ENCODE assay signal across 1 cellular context in the genomic region with DNA sequence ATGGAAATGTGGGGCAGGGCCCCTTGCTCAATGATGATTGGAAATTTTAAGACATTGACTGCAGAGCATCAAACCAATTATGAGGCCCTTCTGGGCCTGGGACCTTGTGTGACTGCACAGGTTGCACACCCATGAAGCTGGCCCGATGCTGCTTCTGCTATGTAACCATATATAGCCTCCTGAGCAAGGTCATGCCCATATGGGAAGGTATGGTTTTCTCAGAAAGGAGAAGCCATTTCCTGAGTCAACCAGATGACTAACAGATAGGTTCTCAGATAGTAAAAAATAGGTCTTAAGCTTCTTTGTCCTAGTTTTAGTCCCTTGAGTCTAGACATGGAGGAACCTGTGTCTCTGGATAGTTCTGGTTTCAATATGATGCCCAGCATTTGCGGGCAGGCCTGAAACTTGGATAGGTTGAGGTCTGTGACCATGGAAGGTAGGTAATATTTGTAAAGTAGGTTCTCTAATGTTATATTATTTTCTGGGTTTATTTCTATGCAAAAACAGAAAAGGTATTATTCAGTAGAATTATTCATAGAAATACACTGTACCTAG.
TF ChIP-seq lines count a peak whose summit lies in the region.

No MANE protein-coding gene starts in this region.

TF ChIP-seq in SK-N-SH treated with all-trans-retinoic acid at 6 μM for 48 hours, 23 proteins besides CTCF, POLR2A, EP300 and RAD21 (continued from another document):
- TF ChIP-seq ZNF565 (CRISPR knock-in tag; conservative IDR thresholded peaks at IDR 0.05; ENCODE audit: low read depth) (no peak), ARNTL (CRISPR knock-in tag; IDR thresholded peaks at IDR 0.05; ENCODE audit: borderline replicate concordance, low read depth) (no peak), GLIS3 (CRISPR knock-in tag; IDR thresholded peaks at IDR 0.05) (no peak), ESRRG (CRISPR knock-in tag; IDR thresholded peaks at IDR 0.05) (no peak), TCF4 (CRISPR knock-in tag; IDR thresholded peaks at IDR 0.05; ENCODE audit: borderline replicate concordance) (no peak), ZFP3 (CRISPR knock-in tag; IDR thresholded peaks at IDR 0.05) (no peak), ZC3H10 (CRISPR knock-in tag; IDR thresholded peaks at IDR 0.05) (no peak), ZFP30 (CRISPR knock-in tag; IDR thresholded peaks at IDR 0.05) (no peak), ISL1 (CRISPR knock-in tag; IDR thresholded peaks at IDR 0.05) (no peak), OSR1 (CRISPR knock-in tag; IDR thresholded peaks at IDR 0.05) (no peak), RARB (CRISPR knock-in tag; IDR thresholded peaks at IDR 0.05) (no peak), ZNF8 (CRISPR knock-in tag; IDR thresholded peaks at IDR 0.05) (no peak), ZNF70 (CRISPR knock-in tag; IDR thresholded peaks at IDR 0.05) (no peak)
- TF ChIP-seq, protein P1, sequence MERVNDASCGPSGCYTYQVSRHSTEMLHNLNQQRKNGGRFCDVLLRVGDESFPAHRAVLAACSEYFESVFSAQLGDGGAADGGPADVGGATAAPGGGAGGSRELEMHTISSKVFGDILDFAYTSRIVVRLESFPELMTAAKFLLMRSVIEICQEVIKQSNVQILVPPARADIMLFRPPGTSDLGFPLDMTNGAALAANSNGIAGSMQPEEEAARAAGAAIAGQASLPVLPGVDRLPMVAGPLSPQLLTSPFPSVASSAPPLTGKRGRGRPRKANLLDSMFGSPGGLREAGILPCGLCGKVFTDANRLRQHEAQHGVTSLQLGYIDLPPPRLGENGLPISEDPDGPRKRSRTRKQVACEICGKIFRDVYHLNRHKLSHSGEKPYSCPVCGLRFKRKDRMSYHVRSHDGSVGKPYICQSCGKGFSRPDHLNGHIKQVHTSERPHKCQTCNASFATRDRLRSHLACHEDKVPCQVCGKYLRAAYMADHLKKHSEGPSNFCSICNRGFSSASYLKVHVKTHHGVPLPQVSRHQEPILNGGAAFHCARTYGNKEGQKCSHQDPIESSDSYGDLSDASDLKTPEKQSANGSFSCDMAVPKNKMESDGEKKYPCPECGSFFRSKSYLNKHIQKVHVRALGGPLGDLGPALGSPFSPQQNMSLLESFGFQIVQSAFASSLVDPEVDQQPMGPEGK (CRISPR knock-in tag; IDR thresholded peaks at IDR 0.05; ENCODE audit: borderline replicate concordance), result no peak
- TF ChIP-seq, protein P2, sequence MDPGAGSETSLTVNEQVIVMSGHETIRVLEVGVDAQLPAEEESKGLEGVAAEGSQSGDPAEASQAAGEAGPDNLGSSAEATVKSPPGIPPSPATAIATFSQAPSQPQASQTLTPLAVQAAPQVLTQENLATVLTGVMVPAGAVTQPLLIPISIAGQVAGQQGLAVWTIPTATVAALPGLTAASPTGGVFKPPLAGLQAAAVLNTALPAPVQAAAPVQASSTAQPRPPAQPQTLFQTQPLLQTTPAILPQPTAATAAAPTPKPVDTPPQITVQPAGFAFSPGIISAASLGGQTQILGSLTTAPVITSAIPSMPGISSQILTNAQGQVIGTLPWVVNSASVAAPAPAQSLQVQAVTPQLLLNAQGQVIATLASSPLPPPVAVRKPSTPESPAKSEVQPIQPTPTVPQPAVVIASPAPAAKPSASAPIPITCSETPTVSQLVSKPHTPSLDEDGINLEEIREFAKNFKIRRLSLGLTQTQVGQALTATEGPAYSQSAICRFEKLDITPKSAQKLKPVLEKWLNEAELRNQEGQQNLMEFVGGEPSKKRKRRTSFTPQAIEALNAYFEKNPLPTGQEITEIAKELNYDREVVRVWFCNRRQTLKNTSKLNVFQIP (CRISPR knock-in tag; IDR thresholded peaks at IDR 0.05; ENCODE audit: borderline replicate concordance, low read depth), result no peak
- TF ChIP-seq, protein P3, sequence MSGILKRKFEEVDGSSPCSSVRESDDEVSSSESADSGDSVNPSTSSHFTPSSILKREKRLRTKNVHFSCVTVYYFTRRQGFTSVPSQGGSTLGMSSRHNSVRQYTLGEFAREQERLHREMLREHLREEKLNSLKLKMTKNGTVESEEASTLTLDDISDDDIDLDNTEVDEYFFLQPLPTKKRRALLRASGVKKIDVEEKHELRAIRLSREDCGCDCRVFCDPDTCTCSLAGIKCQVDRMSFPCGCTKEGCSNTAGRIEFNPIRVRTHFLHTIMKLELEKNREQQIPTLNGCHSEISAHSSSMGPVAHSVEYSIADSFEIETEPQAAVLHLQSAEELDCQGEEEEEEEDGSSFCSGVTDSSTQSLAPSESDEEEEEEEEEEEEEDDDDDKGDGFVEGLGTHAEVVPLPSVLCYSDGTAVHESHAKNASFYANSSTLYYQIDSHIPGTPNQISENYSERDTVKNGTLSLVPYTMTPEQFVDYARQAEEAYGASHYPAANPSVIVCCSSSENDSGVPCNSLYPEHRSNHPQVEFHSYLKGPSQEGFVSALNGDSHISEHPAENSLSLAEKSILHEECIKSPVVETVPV (CRISPR knock-in tag; IDR thresholded peaks at IDR 0.05), result no peak
